ENCODE assay signal across 17 cellular contexts in genomic region chr9:88993871-88994819, GRCh38. TPM values are rescaled to one million over a fixed set of nuclear protein-coding genes. Genes with fewer than 3 reads are reported as not detected.
DNase-seq lines count a peak whose midpoint lies in the region; ATAC-seq and TF ChIP-seq lines count a peak whose summit lies in the region.
"Had no signal": no experiment of that assay in that cellular context is flagged by ENCODE, and none has a peak within 500 bp of the region (broad histone marks: within the 10 kb centered on the region; RNA-seq: fewer than 3 reads in every experiment).

No MANE protein-coding gene starts in this region.

- in situ Hi-C loops in astrocyte of the spinal cord (cut with HindIII; ENCODE audit: low sequenced_read_pairs) = no loop called here

- DNase-seq in astrocyte of the spinal cord (ENCODE audit: low read depth, low spot score) (no peak), left ventricle myocardium inferior (no peak), Kasumi-1 (lab: John Stamatoyannopoulos, UW) (no peak), body of pancreas (no peak), germinal center (ENCODE audit: low spot score) (no peak)
- DNase-seq: activated CD8-positive, alpha-beta memory T cell treated with anti-CD3 and anti-CD28 coated beads, Interleukin-2, amount 50 U/mL, for 48 hours; activated naive CD8-positive, alpha-beta T cell treated with anti-CD3 and anti-CD28 coated beads for 36 hours; left colon; NCI-H1105; NCI-H345; OCI-M1; upper lobe of left lung had no signal

- no peak for ATAC-seq in body of pancreas
- no peak for ATAC-seq in GM21367 (IDR thresholded peaks at IDR 0.05; ENCODE audit: unreplicated experiment)
- ATAC-seq: left colon, WTC11 had no signal

- H3K9ac ChIP-seq in rectal smooth muscle tissue (ENCODE audit: low read length) = no peak overlapping the region

- intact Hi-C loops in left ventricle myocardium inferior (cut with micrococcal nuclease) (loop anchor here (10.0 kb wide), 1 partner anchor 209 kb away; no protein-coding TSS in a partner anchor), body of pancreas (cut with DNase I) (no loop called here)

- TF ChIP-seq CTCF in C4-2B (conservative IDR thresholded peaks at IDR 0.05) (no peak), astrocyte of the spinal cord (IDR thresholded peaks at IDR 0.05; ENCODE audit: low read depth, low read length) (no peak), left ventricle myocardium inferior (IDR thresholded peaks at IDR 0.05; ENCODE audit: borderline replicate concordance) (no peak), body of pancreas (IDR thresholded peaks at IDR 0.05) (no peak)

- H3K27ac ChIP-seq in C4-2B = peak overlapping the region; percentile 5; the same call in 1 of the 2 replicates
- peak overlapping the region; percentile 43 for H3K27ac ChIP-seq in left ventricle myocardium inferior (replicated peaks)
- peak overlapping the region; percentile 1 for H3K27ac ChIP-seq in rectal smooth muscle tissue (ENCODE audit: low read depth, low read length)
- peak overlapping the region in 1 of 4 donors; percentile 3 for H3K27ac ChIP-seq in body of pancreas
- H3K27ac ChIP-seq: neutrophil, upper lobe of left lung had no signal

- peaks cover 27% of the 10 kb centered on the region for H3K27me3 ChIP-seq in left ventricle myocardium inferior (ENCODE audit: low read depth)
- H3K27me3 ChIP-seq in rectal smooth muscle tissue (ENCODE audit: control insufficient read depth, insufficient read depth, low read length) = peaks cover 4% of the 10 kb centered on the region
- H3K27me3 ChIP-seq in body of pancreas = no peaks in the 10 kb centered on the region

- H3K9me3 ChIP-seq in left ventricle myocardium inferior (replicated peaks) (no peaks in the 10 kb centered on the region), body of pancreas (no peaks in the 10 kb centered on the region)
- H3K9me3 ChIP-seq: neutrophil, upper lobe of left lung had no signal

- 91 to 94% methylated on average over 15 to 20 of the region's 20 CpGs for WGBS in body of pancreas, 2 donors

- H3K4me1 ChIP-seq in left ventricle myocardium inferior (peaks cover 76% of the 10 kb centered on the region), rectal smooth muscle tissue (ENCODE audit: control insufficient read depth, insufficient read depth, low read length) (peaks cover 41% of the 10 kb centered on the region), body of pancreas (peaks cover 42% of the 10 kb centered on the region)

- H3K36me3 ChIP-seq in left ventricle myocardium inferior (peaks cover 6% of the 10 kb centered on the region), rectal smooth muscle tissue (ENCODE audit: control insufficient read depth, insufficient read depth, low read length) (no peaks in the 10 kb centered on the region), body of pancreas (replicated peaks in 1 of 2; ENCODE audit: insufficient read depth in 1 of 2, low read depth in 2 of 2) (no peaks in the 10 kb centered on the region)
- H3K36me3 ChIP-seq: neutrophil, upper lobe of left lung had no signal

- H3K4me3 ChIP-seq in astrocyte of the spinal cord (ENCODE audit: low read depth, low read length) (peak overlapping the region; percentile 65), left ventricle myocardium inferior (peak overlapping the region; percentile 86), rectal smooth muscle tissue (ENCODE audit: low read length) (peak overlapping the region; percentile 52), body of pancreas (no peak overlapping the region)

- TF ChIP-seq POLR2A in body of pancreas (IDR thresholded peaks at IDR 0.05) = no peak

RNA-seq across cellular contexts. Expression of gene S1PR3, which starts 2.9 kb away (rescaled TPM):
- total RNA-seq in left ventricle myocardium inferior (26.8 TPM), body of pancreas (1 to 10 TPM; 2.3 to 6.6 TPM)

Comparison
In these comparisons a context has a peak if more than half of its experiments do, and no peak if none do; other contexts are left out.
1. H3K4me3 ChIP-seq: peak in astrocyte of the spinal cord (single experiment), left ventricle myocardium inferior (single experiment) and rectal smooth muscle tissue (single experiment); none in body of pancreas (0 of 2).